In genomic region chr2:239143858-239144712, GRCh38 we compare ENCODE assay signal across 9 cellular contexts.
DNase-seq lines count a peak whose midpoint lies in the region; TF ChIP-seq lines count a peak whose summit lies in the region.
"Had no signal": no experiment of that assay in that cellular context is flagged by ENCODE, and none has a peak within 500 bp of the region (broad histone marks: within the 10 kb centered on the region; RNA-seq: fewer than 3 reads in every experiment).

No MANE protein-coding gene starts in this region.

- peaks cover 13% of the 10 kb centered on the region for H3K4me1 Mint-ChIP-seq in glutamatergic neuron (ENCODE audit: low read depth, unreplicated experiment)

- peaks cover 11% of the 10 kb centered on the region for H3K27me3 Mint-ChIP-seq in glutamatergic neuron (ENCODE audit: unreplicated experiment)
- H3K27me3 Mint-ChIP-seq: stimulated activated naive CD8-positive, alpha-beta T cell treated with anti-CD3 and anti-CD28 coated beads, Interleukin-15, Interleukin-2, amounts not matched to agents 100 ng/mL and 50 ng/mL, for 24 hours had no signal

- H3K4me3 ChIP-seq in prostate gland: no peak overlapping the region

- H3K4me1 ChIP-seq in prostate gland (replicated peaks): no peaks in the 10 kb centered on the region

- no peak overlapping the region for H3K4me3 Mint-ChIP-seq in glutamatergic neuron (ENCODE audit: unreplicated experiment)
- H3K4me3 Mint-ChIP-seq: stimulated activated naive CD8-positive, alpha-beta T cell treated with anti-CD3 and anti-CD28 coated beads, Interleukin-15, Interleukin-2, amounts not matched to agents 100 ng/mL and 50 ng/mL, for 24 hours had no signal

- no peaks in the 10 kb centered on the region for H3K27me3 ChIP-seq in prostate gland (replicated peaks; ENCODE audit: insufficient read depth)

- no peaks in the 10 kb centered on the region for H3K9me3 ChIP-seq in prostate gland

- intact Hi-C loops in prostate gland (cut with DNase I): loop anchor here (5.0 to 10.0 kb wide), 2 partner anchors 101 to 253 kb away; no protein-coding TSS in a partner anchor

- WGBS in prostate gland: 65% methylated on average over 29 of the region's 29 CpGs

- peak; percentile 27 for DNase-seq in NCI-H2227 (lab: John Stamatoyannopoulos, UW; ENCODE audit: unreplicated experiment)
- no peak for DNase-seq in NCI-H2227 treated with DMSO at 0.1 percent for 48 hours (lab: John Stamatoyannopoulos, UW)
- peak; percentile 14 for DNase-seq in LHCN-M2 (ENCODE audit: low read depth)
- DNase-seq in activated T-cell treated with anti-CD3 and anti-CD28 coated beads, Interleukin-2, amount 50 U/mL, for 1 hour: peak; percentile 39
- peak; percentile 61 for DNase-seq in glutamatergic neuron
- no peak for DNase-seq in prostate gland (ENCODE audit: low spot score)
- DNase-seq in NCI-H2171 (lab: John Stamatoyannopoulos, UW): no peak
- DNase-seq in T-helper 9 cell: no peak

- no peak for TF ChIP-seq POLR2A in prostate gland (IDR thresholded peaks at IDR 0.05)

- peak overlapping the region; percentile 22 for H3K27ac Mint-ChIP-seq in glutamatergic neuron (ENCODE audit: unreplicated experiment)
- H3K27ac Mint-ChIP-seq: stimulated activated naive CD8-positive, alpha-beta T cell treated with anti-CD3 and anti-CD28 coated beads, Interleukin-15, Interleukin-2, amounts not matched to agents 100 ng/mL and 50 ng/mL, for 24 hours had no signal

- H3K27ac ChIP-seq in prostate gland: no peak overlapping the region

- peaks cover 0 to 5% of the 10 kb centered on the region in 2 donors for H3K36me3 ChIP-seq in prostate gland

- peaks cover 7% of the 10 kb centered on the region for H3K36me3 Mint-ChIP-seq in glutamatergic neuron (ENCODE audit: unreplicated experiment)

- TF ChIP-seq CTCF in glutamatergic neuron (IDR thresholded peaks at IDR 0.05; ENCODE audit: partially characterized antibody, unreplicated experiment) (peak; percentile 77), prostate gland (IDR thresholded peaks at IDR 0.05) (peak in 3 of 4 experiments; percentile 57 to 68 (median 59))

- H3K9me3 Mint-ChIP-seq in glutamatergic neuron (ENCODE audit: unreplicated experiment): peaks cover 16% of the 10 kb centered on the region
- H3K9me3 Mint-ChIP-seq: stimulated activated naive CD8-positive, alpha-beta T cell treated with anti-CD3 and anti-CD28 coated beads, Interleukin-15, Interleukin-2, amounts not matched to agents 100 ng/mL and 50 ng/mL, for 24 hours had no signal

Comparison
In these comparisons a context has a peak if more than half of its experiments do, and no peak if none do; other contexts are left out.
1. DNase-seq: peak in NCI-H2227 (single experiment), LHCN-M2 (single experiment), activated T-cell treated with anti-CD3 and anti-CD28 coated beads, Interleukin-2, amount 50 U/mL, for 1 hour (single experiment) and glutamatergic neuron (single experiment); none in NCI-H2227 treated with DMSO at 0.1 percent for 48 hours (single experiment), prostate gland (single experiment), NCI-H2171 (single experiment) and T-helper 9 cell (single experiment).